16 cellular contexts compared by ENCODE assay signal in the genomic region with DNA sequence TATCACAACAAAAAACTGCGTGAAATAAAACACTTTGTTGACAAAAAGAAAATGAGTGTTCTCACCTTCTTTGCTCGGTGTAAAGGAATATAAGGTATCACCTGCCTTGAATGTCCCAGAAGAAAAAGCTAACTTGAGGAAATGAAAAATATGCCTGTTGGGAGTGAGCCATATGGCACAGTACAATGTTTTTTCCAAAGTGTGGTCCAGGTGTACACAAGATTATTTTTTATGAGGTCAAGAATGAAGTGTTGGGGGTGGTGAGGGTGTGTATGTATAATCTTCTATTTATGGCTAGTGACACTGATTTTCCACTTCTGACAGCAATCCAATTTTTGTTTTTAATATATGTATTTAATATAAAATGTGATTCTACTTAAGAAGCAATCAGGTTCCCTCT.
DNase-seq lines count a peak whose midpoint lies in the region; ATAC-seq and TF ChIP-seq lines count a peak whose summit lies in the region.
"Had no signal": no experiment of that assay in that cellular context is flagged by ENCODE, and none has a peak within 500 bp of the region (broad histone marks: within the 10 kb centered on the region; RNA-seq: fewer than 3 reads in every experiment).

No MANE protein-coding gene starts in this region.

- H3K27me3 Mint-ChIP-seq in MCF 10A (ENCODE audit: insufficient read depth, unreplicated experiment) = no peaks in the 10 kb centered on the region
- no peaks in the 10 kb centered on the region for H3K27me3 Mint-ChIP-seq in activated CD4-positive, alpha-beta T cell treated with anti-CD3 and anti-CD28 coated beads, Interleukin-2, amount 10 ng/mL, durations not matched to agents 7 days and 5 days
- H3K27me3 Mint-ChIP-seq: CD4-positive, alpha-beta memory T cell had no signal

- POLR2A ChIA-PET in MCF 10A (lab: Yijun Ruan, JAX) = interaction anchor here (0.6 to 0.9 kb wide), 2 partner anchors 10 to 18 kb away, joined by 3 read pairs; no protein-coding TSS in a partner anchor
- POLR2A ChIA-PET in activated CD4-positive, alpha-beta T cell treated with anti-CD3 and anti-CD28 coated beads, Interleukin-2, amount 10 ng/mL, durations not matched to agents 7 days and 5 days (lab: Charles Lee) = no interaction called here

- BruUV-seq in MCF 10A (replicated peaks; lab: Mats Ljungman, UMichigan) = no TSS peak

- peaks cover 8% of the 10 kb centered on the region for H3K4me1 Mint-ChIP-seq in MCF 10A (ENCODE audit: insufficient read depth, unreplicated experiment)
- peaks cover 13% of the 10 kb centered on the region for H3K4me1 Mint-ChIP-seq in activated CD4-positive, alpha-beta T cell treated with anti-CD3 and anti-CD28 coated beads, Interleukin-2, amount 10 ng/mL, durations not matched to agents 7 days and 5 days
- H3K4me1 Mint-ChIP-seq: H9 had no signal

- no peak overlapping the region for H3K27ac Mint-ChIP-seq in MCF 10A (ENCODE audit: low read depth, unreplicated experiment)
- H3K27ac Mint-ChIP-seq in activated CD4-positive, alpha-beta T cell treated with anti-CD3 and anti-CD28 coated beads, Interleukin-2, amount 10 ng/mL, durations not matched to agents 7 days and 5 days = no peak overlapping the region
- H3K27ac Mint-ChIP-seq: CD4-positive, alpha-beta memory T cell; H9 had no signal

- TF ChIP-seq CTCF in MCF 10A (IDR thresholded peaks at IDR 0.05; ENCODE audit: unreplicated experiment) = no peak

- H3K9me3 Mint-ChIP-seq in MCF 10A (ENCODE audit: unreplicated experiment) = no peaks in the 10 kb centered on the region
- H3K9me3 Mint-ChIP-seq in activated CD4-positive, alpha-beta T cell treated with anti-CD3 and anti-CD28 coated beads, Interleukin-2, amount 10 ng/mL, durations not matched to agents 7 days and 5 days = peaks cover 20% of the 10 kb centered on the region

- no peak overlapping the region for H3K4me3 Mint-ChIP-seq in MCF 10A (ENCODE audit: unreplicated experiment)
- H3K4me3 Mint-ChIP-seq in activated CD4-positive, alpha-beta T cell treated with anti-CD3 and anti-CD28 coated beads, Interleukin-2, amount 10 ng/mL, durations not matched to agents 7 days and 5 days = no peak overlapping the region
- H3K4me3 Mint-ChIP-seq: CD4-positive, alpha-beta memory T cell; H9 had no signal

- no peaks in the 10 kb centered on the region for H3K36me3 Mint-ChIP-seq in MCF 10A (ENCODE audit: insufficient read depth, unreplicated experiment)
- H3K36me3 Mint-ChIP-seq in activated CD4-positive, alpha-beta T cell treated with anti-CD3 and anti-CD28 coated beads, Interleukin-2, amount 10 ng/mL, durations not matched to agents 7 days and 5 days (ENCODE audit: low read depth) = peaks cover 63% of the 10 kb centered on the region

- CTCF ChIA-PET in MCF 10A (lab: Yijun Ruan, JAX) = interaction anchor here (0.7 kb wide), 1 partner anchor 534 kb away, joined by 3 read pairs; no protein-coding TSS in a partner anchor
- CTCF ChIA-PET in activated CD4-positive, alpha-beta T cell treated with anti-CD3 and anti-CD28 coated beads, Interleukin-2, amount 10 ng/mL, durations not matched to agents 7 days and 5 days (lab: Charles Lee) = interaction anchor here (0.5 kb wide), 1 partner anchor 1209 kb away, joined by 3 read pairs; no protein-coding TSS in a partner anchor

- DNase-seq in NCI-H524 (lab: John Stamatoyannopoulos, UW) (peak; percentile 2 to 54), NCI-H69 (lab: John Stamatoyannopoulos, UW) (peak; percentile 41), left colon (no peak), MCF 10A (ENCODE audit: unreplicated experiment) (no peak)
- DNase-seq in activated CD4-positive, alpha-beta T cell treated with anti-CD3 and anti-CD28 coated beads, Interleukin-2, amount 10 ng/mL, durations not matched to agents 7 days and 5 days = no peak
- DNase-seq: C1 segment of cervical spinal cord; Calu3; CD4-positive, alpha-beta memory T cell; COR-L47; DMS53; DMS79 treated with DMSO at 0.1 percent for 48 hours; GF-D8; GM23248; H9 had no signal

- intact Hi-C loops in left colon (cut with DNase I, micrococcal nuclease) (no loop called here), MCF 10A (cut with micrococcal nuclease) (no loop called here)

- ATAC-seq in left colon (peak; percentile 69), GM21390 (IDR thresholded peaks at IDR 0.05; ENCODE audit: unreplicated experiment) (no peak)
- ATAC-seq: HCT116 had no signal

Comparison
In these comparisons a context has a peak if more than half of its experiments do, and no peak if none do; other contexts are left out.
1. DNase-seq: peak in NCI-H524 (2 of 2) and NCI-H69 (single experiment); none in left colon (0 of 2), MCF 10A (single experiment) and activated CD4-positive, alpha-beta T cell treated with anti-CD3 and anti-CD28 coated beads, Interleukin-2, amount 10 ng/mL, durations not matched to agents 7 days and 5 days (single experiment).